In the genomic region with DNA sequence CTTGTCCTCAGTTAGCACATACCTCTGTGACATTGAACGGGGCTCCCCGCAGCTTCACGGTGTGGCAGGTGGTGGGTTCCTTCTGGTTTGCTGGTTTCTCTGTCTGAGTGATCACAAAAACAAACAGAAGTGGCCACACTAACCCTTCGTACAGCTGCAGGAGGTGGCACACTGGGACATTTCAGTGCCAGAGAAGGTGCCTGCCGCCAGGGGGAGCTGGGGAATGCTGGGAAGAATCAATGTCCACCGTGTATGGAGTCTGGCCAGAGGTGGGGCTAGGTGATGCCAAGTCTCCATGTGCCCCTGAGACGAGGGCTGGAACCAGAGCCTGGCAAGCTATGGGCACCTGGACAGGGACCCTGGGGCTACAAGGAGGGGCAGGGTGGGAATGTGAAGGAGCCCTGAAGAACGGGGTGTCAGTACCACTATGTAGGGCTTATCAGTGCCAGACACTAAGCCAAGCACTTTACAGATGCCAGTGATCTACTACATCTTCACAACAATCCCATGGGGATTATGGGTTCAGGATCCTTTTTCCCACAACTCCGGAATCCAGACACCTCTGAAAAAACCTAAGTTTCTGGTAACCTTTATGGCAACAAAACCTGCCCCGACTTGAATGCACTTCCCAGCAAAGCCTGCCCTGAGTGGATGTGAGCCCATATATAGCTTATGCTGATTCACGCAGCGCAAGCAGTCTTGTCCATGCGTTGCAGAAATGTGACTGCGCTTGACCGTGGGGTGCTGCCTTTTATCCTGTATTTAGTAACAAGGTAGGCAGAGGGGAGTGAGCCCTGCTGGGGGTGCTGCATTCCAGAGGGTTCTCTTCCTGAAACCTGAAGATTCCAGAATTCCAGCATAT, we compare ENCODE assay signal across 9 cellular contexts. TPM values are rescaled to one million over a fixed set of nuclear protein-coding genes. Genes with fewer than 3 reads are reported as not detected.
A peak's percentile ranks its signal among the peaks of the same experiment; 100 is the strongest.
DNase-seq lines count a peak whose midpoint lies in the region; ATAC-seq and TF ChIP-seq lines count a peak whose summit lies in the region.
"Had no signal": no experiment of that assay in that cellular context is flagged by ENCODE, and none has a peak within 500 bp of the region (broad histone marks: within the 10 kb centered on the region; RNA-seq: fewer than 3 reads in every experiment).

No MANE protein-coding gene starts in this region.

- peaks cover 42 to 77% of the 10 kb centered on the region in 2 donors for H3K36me3 Mint-ChIP-seq in stimulated activated naive B cell treated with anti-CD40 and anti-IgM and Interleukin-4, amounts not matched to agents 10 μg/mL and 1 μg/mL and 100 μg/mL, for 72 hours

- H3K27me3 Mint-ChIP-seq in stimulated activated naive B cell treated with anti-CD40 and anti-IgM and Interleukin-4, amounts not matched to agents 10 μg/mL and 1 μg/mL and 100 μg/mL, for 72 hours = no peaks in the 10 kb centered on the region

- peaks cover under 1 to 2% of the 10 kb centered on the region in 2 donors for H3K4me1 Mint-ChIP-seq in stimulated activated naive B cell treated with anti-CD40 and anti-IgM and Interleukin-4, amounts not matched to agents 10 μg/mL and 1 μg/mL and 100 μg/mL, for 72 hours

- CTCF ChIA-PET in AG04449 (lab: Yijun Ruan, JAX) = interaction anchor here (1.2 to 1.7 kb wide), 4 partner anchors 7 to 17 kb away, joined by 3 to 7 read pairs (median 4); a partner anchor contains a TSS

- no peaks in the 10 kb centered on the region for H3K9me3 Mint-ChIP-seq in stimulated activated naive B cell treated with anti-CD40 and anti-IgM and Interleukin-4, amounts not matched to agents 10 μg/mL and 1 μg/mL and 100 μg/mL, for 72 hours

- peak; percentile 61 for TF ChIP-seq CTCF in AG04449 (IDR thresholded peaks at IDR 0.05; ENCODE audit: insufficient read depth, low read length, missing control alignments)
- peak; percentile 38 for TF ChIP-seq CTCF in GM13977 (IDR thresholded peaks at IDR 0.05; ENCODE audit: extremely low read depth, insufficient read depth, missing control alignments)
- peak; percentile 45 for TF ChIP-seq CTCF in fibroblast of mammary gland (conservative IDR thresholded peaks at IDR 0.05; ENCODE audit: control insufficient read depth, insufficient read depth, low read depth, low read length)

- in situ Hi-C loops in GM13977 (cut with MboI; ENCODE audit: low pct_unique_long_range_greater_than_20kb, low sequenced_read_pairs, unreplicated experiment) = no loop called here

- no peak overlapping the region for H3K4me3 Mint-ChIP-seq in stimulated activated naive B cell treated with anti-CD40 and anti-IgM and Interleukin-4, amounts not matched to agents 10 μg/mL and 1 μg/mL and 100 μg/mL, for 72 hours

- H3K4me3 ChIP-seq in AG04449 (ENCODE audit: low read depth, low read length) = no peak overlapping the region
- H3K4me3 ChIP-seq in fibroblast of mammary gland (ENCODE audit: control insufficient read depth, low read depth, low read length) = no peak overlapping the region

- POLR2A ChIA-PET in AG04449 (lab: Yijun Ruan, JAX) = no interaction called here

- no peak overlapping the region for H3K27ac Mint-ChIP-seq in stimulated activated naive B cell treated with anti-CD40 and anti-IgM and Interleukin-4, amounts not matched to agents 10 μg/mL and 1 μg/mL and 100 μg/mL, for 72 hours

- no peak for DNase-seq in AG04449 (ENCODE audit: low read depth, low spot score)
- DNase-seq in GM13977 (ENCODE audit: low spot score) = no peak
- DNase-seq in RPMI7951 (ENCODE audit: low read depth) = peak; percentile 9
- DNase-seq in fibroblast of mammary gland (ENCODE audit: low read depth) = peak; percentile 17
- no peak for DNase-seq in stimulated activated naive B cell treated with anti-CD40 and anti-IgM and Interleukin-4, amounts not matched to agents 10 μg/mL and 1 μg/mL and 100 μg/mL, for 72 hours
- DNase-seq in NCI-H774 (lab: John Stamatoyannopoulos, UW) = no peak
- DNase-seq in cortex of kidney (lab: John Stamatoyannopoulos, UW) = no peak
- DNase-seq: hypothalamus had no signal

- ATAC-seq in GM18498 (IDR thresholded peaks at IDR 0.05; ENCODE audit: unreplicated experiment) = no peak
- no peak for ATAC-seq in stimulated activated naive B cell treated with anti-CD40 and anti-IgM and Interleukin-4, amounts not matched to agents 10 μg/mL and 1 μg/mL and 100 μg/mL, for 72 hours (replicated peaks)

RNA-seq across cellular contexts. Expression of a gene that starts 10.8 kb away (rescaled TPM):
- 9.7 and 12.5 TPM in 2 replicates for total RNA-seq in RPMI7951 (2014; rRNA removed; shearing (Covaris generic))

Comparison
In these comparisons a context has a peak if more than half of its experiments do, and no peak if none do; other contexts are left out.
1. DNase-seq: peak in RPMI7951 (single experiment) and fibroblast of mammary gland (single experiment); none in AG04449 (single experiment), GM13977 (single experiment), stimulated activated naive B cell treated with anti-CD40 and anti-IgM and Interleukin-4, amounts not matched to agents 10 μg/mL and 1 μg/mL and 100 μg/mL, for 72 hours (single experiment), NCI-H774 (single experiment) and cortex of kidney (single experiment).
2. Peak in every context shown above with its lines, with median percentiles within 50 percentile points of each other: CTCF ChIP-seq.